9 cellular contexts compared by ENCODE assay signal in genomic region chr10:30782543-30783461, GRCh38.
DNase-seq lines count a peak whose midpoint lies in the region; ATAC-seq and TF ChIP-seq lines count a peak whose summit lies in the region.
"Had no signal": no experiment of that assay in that cellular context is flagged by ENCODE, and none has a peak within 500 bp of the region (broad histone marks: within the 10 kb centered on the region; RNA-seq: fewer than 3 reads in every experiment).

No MANE protein-coding gene starts in this region.

- H3K27ac ChIP-seq in Peyer's patch (peak overlapping the region; percentile 36 to 98 (median 74)), right cardiac atrium (ENCODE audit: low read length) (peak overlapping the region; percentile 15), spleen (peak overlapping the region in 3 of 8 donors; percentile 88 to 93 (median 93))

- H3K36me3 ChIP-seq in Peyer's patch (no peaks in the 10 kb centered on the region), spleen (no peaks in the 10 kb centered on the region)

- intact Hi-C loops in right cardiac atrium (cut with DNase I): loop anchor here (5.0 to 10.0 kb wide), 6 partner anchors 242 to 702 kb away; partner anchors contain the start of genes ZEB1 (in 2 of the 4) and ZNF438 (in 1 of the 4)
- intact Hi-C loops in spleen (cut with DNase I; ENCODE audit: low total_unique reads): loop anchor here (10.0 kb wide), 3 partner anchors 532 to 1022 kb away; partner anchors contain the start of gene ZEB1

- no peak for DNase-seq in Peyer's patch
- DNase-seq in right cardiac atrium: peak in 1 of 3 donors; percentile 35
- DNase-seq in NCI-H1930 (lab: John Stamatoyannopoulos, UW): no peak
- no peak for DNase-seq in spleen
- DNase-seq in ureter (ENCODE audit: low spot score): no peak

- H3K27me3 ChIP-seq in Peyer's patch: no peaks in the 10 kb centered on the region
- no peaks in the 10 kb centered on the region for H3K27me3 ChIP-seq in right cardiac atrium (ENCODE audit: control insufficient read depth, insufficient read depth)
- peaks cover 0 to 10% (median 0%) of the 10 kb centered on the region in 7 donors for H3K27me3 ChIP-seq in spleen (replicated peaks in 1 of 7)

- TF ChIP-seq CTCF in Peyer's patch (IDR thresholded peaks at IDR 0.05) (no peak), spleen (IDR thresholded peaks at IDR 0.05 in 8 of 11, conservative IDR thresholded peaks at IDR 0.05 in 3 of 11) (no peak)

- H3K4me1 ChIP-seq in Peyer's patch (peaks cover 0 to 14% (median 2%) of the 10 kb centered on the region in 4 donors), right cardiac atrium (ENCODE audit: control insufficient read depth, insufficient read depth, low read length) (no peaks in the 10 kb centered on the region), spleen (peaks cover 3 to 35% (median 29%) of the 10 kb centered on the region in 6 donors)

- 66% methylated on average over 15 of the region's 15 CpGs for WGBS in right cardiac atrium
- 51 to 64% (median 55%) methylated on average over 15 of the region's 15 CpGs for WGBS in spleen, 5 donors

- TF ChIP-seq POLR2A in Peyer's patch (IDR thresholded peaks at IDR 0.05) (no peak), spleen (IDR thresholded peaks at IDR 0.05) (no peak)

- H3K4me3 ChIP-seq in Peyer's patch (no peak overlapping the region), right cardiac atrium (ENCODE audit: low read length) (no peak overlapping the region), spleen (no peak overlapping the region)
- H3K4me3 ChIP-seq: K562 had no signal

- H3K9me3 ChIP-seq in Peyer's patch (no peaks in the 10 kb centered on the region), right cardiac atrium (ENCODE audit: control insufficient read depth, low read length) (no peaks in the 10 kb centered on the region), spleen (no peaks in the 10 kb centered on the region)

- ATAC-seq in GM18498 (IDR thresholded peaks at IDR 0.05; ENCODE audit: unreplicated experiment): peak; percentile 45
- peak; percentile 49 for ATAC-seq in HG02642 (IDR thresholded peaks at IDR 0.05; ENCODE audit: poor library complexity, unreplicated experiment)
- ATAC-seq in right cardiac atrium: no peak
- ATAC-seq in HG03469 (IDR thresholded peaks at IDR 0.05; ENCODE audit: unreplicated experiment): no peak

Comparison
In these comparisons a context has a peak if more than half of its experiments do, and no peak if none do; other contexts are left out.
1. ATAC-seq: peak in GM18498 (single experiment) and HG02642 (single experiment); none in right cardiac atrium (0 of 2) and HG03469 (single experiment).